In genomic region chr12:45215419-45216296, GRCh38 we compare ENCODE assay signal across 1 cellular context.
A peak's percentile ranks its signal among the peaks of the same experiment; 100 is the strongest.
TF ChIP-seq lines count a peak whose summit lies in the region.

Gene ANO6 (plus strand): TSS chr12:45216095. CDS start chr12:45216322, 227 bp downstream.

TF ChIP-seq in HepG2, 621 proteins besides CTCF, POLR2A, EP300 and RAD21 (continued from another document and continues in another):
- TF ChIP-seq ZBTB34 (CRISPR knock-in tag; IDR thresholded peaks at IDR 0.05): no peak
- TF ChIP-seq RBM39 (IDR thresholded peaks at IDR 0.05; ENCODE audit: low read depth, low read length, poor library complexity, severe bottlenecking): no peak
- TF ChIP-seq ZNF496 (CRISPR knock-in tag; IDR thresholded peaks at IDR 0.05; ENCODE audit: insufficient replicate concordance): no peak
- no peak for TF ChIP-seq MTERF4 (CRISPR knock-in tag; IDR thresholded peaks at IDR 0.05)
- TF ChIP-seq TBX2 (CRISPR knock-in tag; IDR thresholded peaks at IDR 0.05; ENCODE audit: borderline replicate concordance): no peak; the same call in none of the 2 replicates
- peak; percentile 66; the same call in 1 of the 2 replicates for TF ChIP-seq ZNF138 (CRISPR knock-in tag; IDR thresholded peaks at IDR 0.05; ENCODE audit: low read depth)
- TF ChIP-seq BCLAF1 (IDR thresholded peaks at IDR 0.05): no peak
- TF ChIP-seq TFDP2 (CRISPR knock-in tag; IDR thresholded peaks at IDR 0.05): peak; percentile 86
- peak; percentile 70 for TF ChIP-seq ZEB1 (IDR thresholded peaks at IDR 0.05; ENCODE audit: insufficient replicate concordance, low read depth)
- no peak for TF ChIP-seq GPBP1L1 (CRISPR knock-in tag; IDR thresholded peaks at IDR 0.05)
- peak; percentile 36; the same call in 1 of the 2 replicates for TF ChIP-seq ZNF564 (CRISPR knock-in tag; IDR thresholded peaks at IDR 0.05)
- TF ChIP-seq ZNF33A (CRISPR knock-in tag; IDR thresholded peaks at IDR 0.05; ENCODE audit: borderline replicate concordance): no peak
- TF ChIP-seq GATA4 (IDR thresholded peaks at IDR 0.05; ENCODE audit: borderline replicate concordance, low read depth): no peak
- TF ChIP-seq KLF15 (CRISPR knock-in tag; IDR thresholded peaks at IDR 0.05; ENCODE audit: borderline replicate concordance): no peak
- 0 out of 2 replicates have a peak, but pooled peaks have one; percentile 32 for TF ChIP-seq U2AF2 (IDR thresholded peaks at IDR 0.05; ENCODE audit: low read depth, low read length)
- TF ChIP-seq NFE2 (CRISPR knock-in tag; IDR thresholded peaks at IDR 0.05): no peak
- TF ChIP-seq SP1 (IDR thresholded peaks at IDR 0.05): no peak
- peak; percentile 56 for TF ChIP-seq SP1 (CRISPR knock-in tag; IDR thresholded peaks at IDR 0.05)
- 0 out of 2 replicates have a peak, but pooled peaks have one; percentile 14 for TF ChIP-seq PLSCR1 (CRISPR knock-in tag; IDR thresholded peaks at IDR 0.05; ENCODE audit: borderline replicate concordance)
- peak; percentile 28; the same call in 1 of the 2 replicates for TF ChIP-seq ELF1 (CRISPR knock-in tag; IDR thresholded peaks at IDR 0.05)
- no peak for TF ChIP-seq ATF2 (CRISPR knock-in tag; IDR thresholded peaks at IDR 0.05)
- TF ChIP-seq SMAD3 (CRISPR knock-in tag; IDR thresholded peaks at IDR 0.05): 0 out of 2 replicates have a peak, but pooled peaks have one; percentile 18
- TF ChIP-seq ZNF205 (CRISPR knock-in tag; IDR thresholded peaks at IDR 0.05): peak; percentile 51; the same call in 1 of the 2 replicates
- peak; percentile 14; the same call in 1 of the 2 replicates for TF ChIP-seq FOXM1 (CRISPR knock-in tag; IDR thresholded peaks at IDR 0.05)
- TF ChIP-seq HINFP (CRISPR knock-in tag; IDR thresholded peaks at IDR 0.05; ENCODE audit: low read depth): 0 out of 2 replicates have a peak, but pooled peaks have one; percentile 13
- TF ChIP-seq RFX1 (IDR thresholded peaks at IDR 0.05): no peak
- no peak for TF ChIP-seq SRSF4 (IDR thresholded peaks at IDR 0.05; ENCODE audit: low read depth, low read length, poor library complexity, severe bottlenecking)
- TF ChIP-seq ZNF589 (CRISPR knock-in tag; conservative IDR thresholded peaks at IDR 0.05): 0 out of 2 replicates have a peak, but pooled peaks have one; percentile 39
- TF ChIP-seq ZNF75D (CRISPR knock-in tag; IDR thresholded peaks at IDR 0.05; ENCODE audit: borderline replicate concordance): no peak
- TF ChIP-seq IRF2 (CRISPR knock-in tag; IDR thresholded peaks at IDR 0.05): no peak; the same call in 1 of the 2 replicates
- TF ChIP-seq PATZ1 (CRISPR knock-in tag; IDR thresholded peaks at IDR 0.05): no peak; the same call in 1 of the 2 replicates
- TF ChIP-seq NR0B2 (CRISPR knock-in tag; IDR thresholded peaks at IDR 0.05): peak; percentile 87
- TF ChIP-seq PTBP1 (IDR thresholded peaks at IDR 0.05; ENCODE audit: low read depth, low read length, poor library complexity, severe bottlenecking): peak; percentile 76
- TF ChIP-seq ZNF577 (CRISPR knock-in tag; IDR thresholded peaks at IDR 0.05; ENCODE audit: borderline replicate concordance, low read depth): no peak
- TF ChIP-seq U2AF1 (optimal IDR thresholded peaks at IDR 0.05; ENCODE audit: low read depth, low read length): no peak
- TF ChIP-seq ZNF773 (CRISPR knock-in tag; IDR thresholded peaks at IDR 0.05; ENCODE audit: borderline replicate concordance): no peak
- TF ChIP-seq ZNF550 (CRISPR knock-in tag; IDR thresholded peaks at IDR 0.05; ENCODE audit: borderline replicate concordance): no peak
- no peak for TF ChIP-seq ZUFSP (CRISPR knock-in tag; IDR thresholded peaks at IDR 0.05; ENCODE audit: borderline replicate concordance)
- no peak; the same call in 1 of the 2 replicates for TF ChIP-seq MXD3 (CRISPR knock-in tag; IDR thresholded peaks at IDR 0.05)
- no peak for TF ChIP-seq ATRX (CRISPR knock-in tag; IDR thresholded peaks at IDR 0.05; ENCODE audit: borderline replicate concordance)
- TF ChIP-seq FOXC1 (CRISPR knock-in tag; IDR thresholded peaks at IDR 0.05; ENCODE audit: borderline replicate concordance): 0 out of 2 replicates have a peak, but pooled peaks have one; percentile 15
- TF ChIP-seq TBL1XR1 (IDR thresholded peaks at IDR 0.05; ENCODE audit: borderline replicate concordance, low read length, partially characterized antibody): no peak
- TF ChIP-seq NCOA5 (CRISPR knock-in tag; IDR thresholded peaks at IDR 0.05): no peak
- TF ChIP-seq SMARCC2 (IDR thresholded peaks at IDR 0.05): no peak
